9 cellular contexts compared by ENCODE assay signal in genomic region chr1:27569088-27569459, GRCh38. TPM values are rescaled to one million over a fixed set of nuclear protein-coding genes. Genes with fewer than 3 reads are reported as not detected.
DNase-seq lines count a peak whose midpoint lies in the region; ATAC-seq and TF ChIP-seq lines count a peak whose summit lies in the region.
"Had no signal": no experiment of that assay in that cellular context is flagged by ENCODE, and none has a peak within 500 bp of the region (broad histone marks: within the 10 kb centered on the region; RNA-seq: fewer than 3 reads in every experiment).

No MANE protein-coding gene starts in this region.

- CTCF ChIA-PET in Panc1 (lab: Charles Lee) = interaction anchor here (0.9 to 7.6 kb wide), 6 partner anchors 13 to 37 kb away, joined by 3 to 46 read pairs (median 10); partner anchors contain the start of gene AHDC1

- peak overlapping the region; percentile 40 for H3K4me3 Mint-ChIP-seq in endodermal cell
- H3K4me3 Mint-ChIP-seq in neural crest cell = peak overlapping the region; percentile 73

- H3K27ac Mint-ChIP-seq in endodermal cell (peak overlapping the region; percentile 92), neural crest cell (ENCODE audit: unreplicated experiment) (no peak overlapping the region)

- no TSS peak for BruUV-seq in Panc1 (replicated peaks; lab: Mats Ljungman, UMichigan)

- no peaks in the 10 kb centered on the region for H3K27me3 Mint-ChIP-seq in endodermal cell (ENCODE audit: insufficient read depth)
- H3K27me3 Mint-ChIP-seq in neural crest cell (ENCODE audit: low read depth) = peaks cover 3% of the 10 kb centered on the region

- in situ Hi-C loops in Panc1 (cut with HindIII; ENCODE audit: low pct_unique_long_range_greater_than_20kb, low sequenced_read_pairs) (no loop called here), HAP-1 (cut with MboI; ENCODE audit: low sequenced_read_pairs) (no loop called here)

- H3K9me3 Mint-ChIP-seq in endodermal cell (no peaks in the 10 kb centered on the region), neural crest cell (no peaks in the 10 kb centered on the region)

- H3K36me3 ChIP-seq in Panc1 (ENCODE audit: control insufficient read depth, insufficient read depth, low read length) (no peaks in the 10 kb centered on the region), endodermal cell (ENCODE audit: control insufficient read depth, insufficient read depth, low read length) (no peaks in the 10 kb centered on the region), HAP-1 (replicated peaks) (no peaks in the 10 kb centered on the region)
- H3K36me3 ChIP-seq: brain microvascular endothelial cell had no signal

- H3K27me3 ChIP-seq in Panc1 (ENCODE audit: control insufficient read depth, insufficient read depth, low read length) (no peaks in the 10 kb centered on the region), endodermal cell (ENCODE audit: control insufficient read depth, insufficient read depth, low read length, poor library complexity, severe bottlenecking) (no peaks in the 10 kb centered on the region), HAP-1 (ENCODE audit: low read depth) (no peaks in the 10 kb centered on the region)
- H3K27me3 ChIP-seq: brain microvascular endothelial cell had no signal

- intact Hi-C loops in Panc1 (cut with micrococcal nuclease; ENCODE audit: unreplicated experiment) = loop anchor here (5.0 kb wide), 1 partner anchor 33 kb away; the partner anchor contains the start of gene AHDC1

- H3K36me3 Mint-ChIP-seq in endodermal cell (ENCODE audit: low read depth) = no peaks in the 10 kb centered on the region
- H3K36me3 Mint-ChIP-seq in neural crest cell (ENCODE audit: low read depth) = no peaks in the 10 kb centered on the region

- H3K27ac ChIP-seq in Panc1 (ENCODE audit: low read length) (peak overlapping the region; percentile 91), endodermal cell (ENCODE audit: low read depth, low read length) (no peak overlapping the region)
- H3K27ac ChIP-seq: brain microvascular endothelial cell had no signal

- H3K4me3 ChIP-seq in Panc1 (ENCODE audit: low read depth in 2 of 2, low read length in 2 of 2) (peak overlapping the region; percentile 35 to 41), endodermal cell (ENCODE audit: low read length) (no peak overlapping the region), HAP-1 (no peak overlapping the region)

- H3K9ac ChIP-seq in endodermal cell (ENCODE audit: extremely low read depth, low read length, poor library complexity, severe bottlenecking) = no peak overlapping the region

- H3K9me3 ChIP-seq in Panc1 (ENCODE audit: control insufficient read depth, insufficient read depth, low read depth, low read length) (no peaks in the 10 kb centered on the region), endodermal cell (ENCODE audit: control insufficient read depth, low read length) (no peaks in the 10 kb centered on the region), HAP-1 (no peaks in the 10 kb centered on the region)

- WGBS in endodermal cell (ENCODE audit: insufficient coverage in 1 of 2, insufficient read length in 1 of 2), 2 experiments = 94% methylated on average over 2 to 3 of the region's 3 CpGs

- peak; percentile 8 for DNase-seq in CD1c-positive myeloid dendritic cell (ENCODE audit: extremely low spot score)
- no peak for DNase-seq in Panc1 (ENCODE audit: low read depth, low spot score)
- no peak for DNase-seq in endodermal cell
- DNase-seq in neural crest cell (ENCODE audit: low read depth, low spot score) = no peak
- no peak for DNase-seq in stimulated activated CD4-positive, alpha-beta T cell treated with anti-CD3 and anti-CD28 coated beads, Interleukin-4, amount 100 ng/mL, for 24 hours
- DNase-seq in HAP-1 (ENCODE audit: low spot score in 2 of 2) = no peak
- DNase-seq: brain microvascular endothelial cell had no signal

- TF ChIP-seq CTCF in Panc1 (IDR thresholded peaks at IDR 0.05) (no peak), endodermal cell (conservative IDR thresholded peaks at IDR 0.05) (no peak), neural crest cell (conservative IDR thresholded peaks at IDR 0.05) (no peak)

- POLR2A ChIA-PET in Panc1 (lab: Charles Lee) = interaction anchor here (0.8 to 0.9 kb wide), 2 partner anchors 12 to 32 kb away, joined by 3 read pairs; no protein-coding TSS in a partner anchor

- H3K4me1 ChIP-seq in Panc1 (ENCODE audit: control insufficient read depth, insufficient read depth, low read length) = peaks cover 92% of the 10 kb centered on the region
- H3K4me1 ChIP-seq in endodermal cell (ENCODE audit: control insufficient read depth, insufficient read depth, low read length) = peaks cover 66% of the 10 kb centered on the region
- peaks cover 5% of the 10 kb centered on the region for H3K4me1 ChIP-seq in HAP-1

- H3K4me1 Mint-ChIP-seq in endodermal cell (peaks cover 78% of the 10 kb centered on the region), neural crest cell (peaks cover 88% of the 10 kb centered on the region)

- ATAC-seq in Panc1 (peak; percentile 55), GM21723 (IDR thresholded peaks at IDR 0.05; ENCODE audit: unreplicated experiment) (no peak), GM19397 (IDR thresholded peaks at IDR 0.05; ENCODE audit: unreplicated experiment) (no peak)

RNA-seq across cellular contexts. Expression of gene AHDC1, which starts 34.9 kb away (rescaled TPM):
- total RNA-seq in Panc1 (2021; ENCODE audit: unreplicated experiment) (47.1 TPM), endodermal cell (10 to 100 TPM; 39.3 to 41.2 TPM), neural crest cell (50.1 and 54.8 TPM in 2 replicates)
- polyA plus RNA-seq in Panc1 (2012; ENCODE audit: insufficient read length) = 35.8 TPM
- polyA plus RNA-seq in endodermal cell (2013, experiment 1 of 2) = 52.1 TPM
- 50.1 TPM for polyA plus RNA-seq in endodermal cell (2013, experiment 2 of 2)

Comparison
In these comparisons a context has a peak if more than half of its experiments do, and no peak if none do; other contexts are left out.
1. H3K4me3 ChIP-seq: peak in Panc1 (2 of 2); none in endodermal cell (single experiment) and HAP-1 (single experiment).